ENCODE assay signal across 10 cellular contexts in genomic region chr9:3475300-3476020, GRCh38. TPM values are rescaled to one million over a fixed set of nuclear protein-coding genes. Genes with fewer than 3 reads are reported as not detected.
DNase-seq lines count a peak whose midpoint lies in the region; ATAC-seq, FAIRE-seq and TF ChIP-seq lines count a peak whose summit lies in the region.
"Had no signal": no experiment of that assay in that cellular context is flagged by ENCODE, and none has a peak within 500 bp of the region (broad histone marks: within the 10 kb centered on the region; RNA-seq: fewer than 3 reads in every experiment).

No MANE protein-coding gene starts in this region.

- peaks cover 72% of the 10 kb centered on the region for H3K4me1 Mint-ChIP-seq in activated T-cell treated with anti-CD3 and anti-CD28 coated beads, Interleukin-2, amount 50 U/mL, for 72 hours (ENCODE audit: low read depth)
- H3K4me1 Mint-ChIP-seq in activated T-cell treated with anti-CD3 and anti-CD28 coated beads, Interleukin-2, amount 50 U/mL, for 4 hours (ENCODE audit: low read depth) = peaks cover 68% of the 10 kb centered on the region
- H3K4me1 Mint-ChIP-seq in WTC11 = peaks cover 37% of the 10 kb centered on the region
- H3K4me1 Mint-ChIP-seq in stimulated activated effector memory CD8-positive, alpha-beta T cell treated with anti-CD3 and anti-CD28 coated beads, Interleukin-12 subunit alpha, Interleukin-12 subunit beta, amount 100 ng/mL, for 72 hours = peaks cover 61% of the 10 kb centered on the region

- no peaks in the 10 kb centered on the region for H3K9me3 ChIP-seq in small intestine (ENCODE audit: control insufficient read depth, low read depth)

- ATAC-seq in activated T-cell treated with anti-CD3 and anti-CD28 coated beads, Interleukin-2, amount 50 U/mL, for 72 hours (replicated peaks in 1 of 2) = peak in 1 of 2 donors; percentile 46
- no peak for ATAC-seq in activated T-cell treated with anti-CD3 and anti-CD28 coated beads, Interleukin-2, amount 50 U/mL, for 4 hours
- ATAC-seq in HG02610 (IDR thresholded peaks at IDR 0.05; ENCODE audit: unreplicated experiment) = peak; percentile 22
- ATAC-seq in WTC11 = no peak
- ATAC-seq in stimulated activated effector memory CD8-positive, alpha-beta T cell treated with anti-CD3 and anti-CD28 coated beads, Interleukin-12 subunit alpha, Interleukin-12 subunit beta, amount 100 ng/mL, for 72 hours = no peak
- no peak for ATAC-seq in left cardiac atrium

- CTCF ChIA-PET in WTC11 (lab: Charles Lee) = interaction anchor here (0.8 to 1.0 kb wide), 2 partner anchors 18 to 34 kb away, joined by 3 to 4 read pairs; no protein-coding TSS in a partner anchor

- peak overlapping the region; percentile 6 to 22 for H3K4me3 Mint-ChIP-seq in activated T-cell treated with anti-CD3 and anti-CD28 coated beads, Interleukin-2, amount 50 U/mL, for 72 hours
- no peak overlapping the region for H3K4me3 Mint-ChIP-seq in activated T-cell treated with anti-CD3 and anti-CD28 coated beads, Interleukin-2, amount 50 U/mL, for 4 hours
- no peak overlapping the region for H3K4me3 Mint-ChIP-seq in WTC11
- H3K4me3 Mint-ChIP-seq in stimulated activated effector memory CD8-positive, alpha-beta T cell treated with anti-CD3 and anti-CD28 coated beads, Interleukin-12 subunit alpha, Interleukin-12 subunit beta, amount 100 ng/mL, for 72 hours = peak overlapping the region; percentile 34

- intact Hi-C loops in left cardiac atrium (cut with DNase I) = no loop called here

- no peaks in the 10 kb centered on the region for H3K27me3 ChIP-seq in small intestine (ENCODE audit: control insufficient read depth in 2 of 2, insufficient read depth in 2 of 2, low read length in 2 of 2)
- H3K27me3 ChIP-seq: adrenal gland had no signal

- no peak overlapping the region for H3K4me3 ChIP-seq in small intestine (ENCODE audit: low read depth in 1 of 2, low read length in 2 of 2)
- H3K4me3 ChIP-seq: adrenal gland had no signal

- H3K27ac ChIP-seq in small intestine (ENCODE audit: low read depth in 1 of 2, low read length in 1 of 2) = no peak overlapping the region
- H3K27ac ChIP-seq: adrenal gland had no signal

- no peaks in the 10 kb centered on the region for H3K27me3 Mint-ChIP-seq in activated T-cell treated with anti-CD3 and anti-CD28 coated beads, Interleukin-2, amount 50 U/mL, for 72 hours (ENCODE audit: low read depth)
- H3K27me3 Mint-ChIP-seq in activated T-cell treated with anti-CD3 and anti-CD28 coated beads, Interleukin-2, amount 50 U/mL, for 4 hours (ENCODE audit: low read depth) = no peaks in the 10 kb centered on the region
- H3K27me3 Mint-ChIP-seq in WTC11 (ENCODE audit: low read depth) = no peaks in the 10 kb centered on the region

- POLR2A ChIA-PET in WTC11 (lab: Charles Lee) = no interaction called here

- H3K27ac Mint-ChIP-seq in activated T-cell treated with anti-CD3 and anti-CD28 coated beads, Interleukin-2, amount 50 U/mL, for 72 hours = no peak overlapping the region
- H3K27ac Mint-ChIP-seq in WTC11 = no peak overlapping the region
- peak overlapping the region; percentile 81 for H3K27ac Mint-ChIP-seq in stimulated activated effector memory CD8-positive, alpha-beta T cell treated with anti-CD3 and anti-CD28 coated beads, Interleukin-12 subunit alpha, Interleukin-12 subunit beta, amount 100 ng/mL, for 72 hours

- no peaks in the 10 kb centered on the region for H3K4me1 ChIP-seq in small intestine (ENCODE audit: control insufficient read depth in 2 of 2, insufficient read depth in 1 of 2, low read depth in 1 of 2, low read length in 1 of 2)

- TF ChIP-seq CTCF in WTC11 (IDR thresholded peaks at IDR 0.05) = no peak

- H3K36me3 Mint-ChIP-seq in activated T-cell treated with anti-CD3 and anti-CD28 coated beads, Interleukin-2, amount 50 U/mL, for 72 hours (ENCODE audit: insufficient read depth in 2 of 2) = peaks cover 11 to 13% of the 10 kb centered on the region in 2 donors
- H3K36me3 Mint-ChIP-seq in activated T-cell treated with anti-CD3 and anti-CD28 coated beads, Interleukin-2, amount 50 U/mL, for 4 hours (ENCODE audit: insufficient read depth) = peaks cover 7% of the 10 kb centered on the region
- H3K36me3 Mint-ChIP-seq in WTC11 = no peaks in the 10 kb centered on the region; the same call in 1 of the 2 replicates
- H3K36me3 Mint-ChIP-seq in stimulated activated effector memory CD8-positive, alpha-beta T cell treated with anti-CD3 and anti-CD28 coated beads, Interleukin-12 subunit alpha, Interleukin-12 subunit beta, amount 100 ng/mL, for 72 hours = peaks cover 6% of the 10 kb centered on the region

- H3K36me3 ChIP-seq in small intestine (ENCODE audit: control insufficient read depth in 2 of 2, insufficient read depth in 2 of 2, low read length in 2 of 2) = no peaks in the 10 kb centered on the region
- H3K36me3 ChIP-seq: adrenal gland had no signal

- DNase-seq in activated T-cell treated with anti-CD3 and anti-CD28 coated beads, Interleukin-2, amount 50 U/mL, for 72 hours = peak; percentile 6 to 19
- no peak for DNase-seq in activated T-cell treated with anti-CD3 and anti-CD28 coated beads, Interleukin-2, amount 50 U/mL, for 4 hours
- peak; percentile 12 for DNase-seq in WTC11 (ENCODE audit: low spot score)
- DNase-seq in stimulated activated effector memory CD8-positive, alpha-beta T cell treated with anti-CD3 and anti-CD28 coated beads, Interleukin-12 subunit alpha, Interleukin-12 subunit beta, amount 100 ng/mL, for 72 hours (ENCODE audit: low spot score in 2 of 2) = no peak
- DNase-seq in epidermal melanocyte (ENCODE audit: insufficient read length, low spot score) = no peak
- DNase-seq in small intestine = no peak
- no peak for DNase-seq in left cardiac atrium
- DNase-seq: NCI-H524 treated with DMSO at 0.1 percent for 48 hours had no signal

- 88 to 96% (median 94%) methylated on average over 14 of the region's 14 CpGs for WGBS in small intestine, 3 donors

- H3K9me3 Mint-ChIP-seq in activated T-cell treated with anti-CD3 and anti-CD28 coated beads, Interleukin-2, amount 50 U/mL, for 72 hours = no peaks in the 10 kb centered on the region
- peaks cover 7% of the 10 kb centered on the region for H3K9me3 Mint-ChIP-seq in activated T-cell treated with anti-CD3 and anti-CD28 coated beads, Interleukin-2, amount 50 U/mL, for 4 hours
- H3K9me3 Mint-ChIP-seq in WTC11 = no peaks in the 10 kb centered on the region
- no peaks in the 10 kb centered on the region for H3K9me3 Mint-ChIP-seq in stimulated activated effector memory CD8-positive, alpha-beta T cell treated with anti-CD3 and anti-CD28 coated beads, Interleukin-12 subunit alpha, Interleukin-12 subunit beta, amount 100 ng/mL, for 72 hours

- FAIRE-seq in small intestine (lab: Jason Lieb, UNC) = no peak

TF ChIP-seq in WTC11, 78 proteins besides CTCF, POLR2A, EP300 and RAD21 (continues in another document):
- TF ChIP-seq GTF2I (CRISPR knock-in tag; conservative IDR thresholded peaks at IDR 0.05) = no peak
- TF ChIP-seq ZNF281 (CRISPR knock-in tag; IDR thresholded peaks at IDR 0.05) = no peak
- TF ChIP-seq ELF4 (CRISPR knock-in tag; IDR thresholded peaks at IDR 0.05; ENCODE audit: low read depth) = no peak
- no peak for TF ChIP-seq ATF3 (CRISPR knock-in tag; conservative IDR thresholded peaks at IDR 0.05)
- TF ChIP-seq ETV6 (CRISPR knock-in tag; IDR thresholded peaks at IDR 0.05) = no peak
- TF ChIP-seq ERG (CRISPR knock-in tag; IDR thresholded peaks at IDR 0.05) = no peak

RNA-seq across cellular contexts. Expression of gene RFX3, which starts 50.3 kb away (rescaled TPM):
- total RNA-seq in activated T-cell treated with anti-CD3 and anti-CD28 coated beads, Interleukin-2, amount 50 U/mL, for 72 hours = 10 to 100 TPM; 20.1 to 20.2 TPM
- 10 to 100 TPM in 1 of 3 donors, 1 to 10 TPM in 2; 9.2 to 10.1 (median 9.4) TPM for total RNA-seq in activated T-cell treated with anti-CD3 and anti-CD28 coated beads, Interleukin-2, amount 50 U/mL, for 4 hours
- total RNA-seq in WTC11 (2021) = 13.3 to 17.5 TPM (median 13.7 TPM) in 3 replicates
- polyA plus RNA-seq in small intestine = 1 to 10 TPM in 1 of 3 donors, under 1 TPM in 2; 0.27 to 1.9 (median 0.67) TPM
- total RNA-seq in left cardiac atrium = 1 to 10 TPM; 4.2 to 4.6 TPM

Comparison
In these comparisons a context has a peak if more than half of its experiments do, and no peak if none do; other contexts are left out.
1. DNase-seq: peak in activated T-cell treated with anti-CD3 and anti-CD28 coated beads, Interleukin-2, amount 50 U/mL, for 72 hours (2 of 2) and WTC11 (single experiment); none in activated T-cell treated with anti-CD3 and anti-CD28 coated beads, Interleukin-2, amount 50 U/mL, for 4 hours (single experiment), stimulated activated effector memory CD8-positive, alpha-beta T cell treated with anti-CD3 and anti-CD28 coated beads, Interleukin-12 subunit alpha, Interleukin-12 subunit beta, amount 100 ng/mL, for 72 hours (0 of 2), epidermal melanocyte (single experiment), small intestine (single experiment) and left cardiac atrium (single experiment).
2. H3K4me3 Mint-ChIP-seq: peak in activated T-cell treated with anti-CD3 and anti-CD28 coated beads, Interleukin-2, amount 50 U/mL, for 72 hours (2 of 2) and stimulated activated effector memory CD8-positive, alpha-beta T cell treated with anti-CD3 and anti-CD28 coated beads, Interleukin-12 subunit alpha, Interleukin-12 subunit beta, amount 100 ng/mL, for 72 hours (single experiment); none in activated T-cell treated with anti-CD3 and anti-CD28 coated beads, Interleukin-2, amount 50 U/mL, for 4 hours (single experiment) and WTC11 (single experiment).